14 cellular contexts compared by ENCODE assay signal in genomic region chr5:96692436-96692835, GRCh38. TPM values are rescaled to one million over a fixed set of nuclear protein-coding genes. Genes with fewer than 3 reads are reported as not detected.
DNase-seq lines count a peak whose midpoint lies in the region; ATAC-seq and TF ChIP-seq lines count a peak whose summit lies in the region.
"Had no signal": no experiment of that assay in that cellular context is flagged by ENCODE, and none has a peak within 500 bp of the region (broad histone marks: within the 10 kb centered on the region; RNA-seq: fewer than 3 reads in every experiment).

No MANE protein-coding gene starts in this region.

- peak; percentile 50 for ATAC-seq in IMR-90 (ENCODE audit: low read depth)
- ATAC-seq in mucosa of descending colon, result peak; percentile 60
- ATAC-seq in activated CD4-positive, CD25-positive, alpha-beta regulatory T cell treated with anti-CD3 and anti-CD28 coated beads, Interleukin-2, amount 50 U/mL, for 24 hours, result no peak

- POLR2A ChIA-PET in IMR-90 (lab: Charles Lee; ENCODE audit: unreplicated experiment), result no interaction called here

- peak; percentile 15 for DNase-seq in CD1c-positive myeloid dendritic cell (ENCODE audit: extremely low spot score)
- peak; percentile 72 for DNase-seq in IMR-90
- peak; percentile 21 for DNase-seq in dermis blood vessel endothelial cell
- no peak for DNase-seq in mucosa of descending colon
- DNase-seq in GM13976 (ENCODE audit: low spot score), result no peak
- no peak for DNase-seq in NK-92 treated with Interleukin-12 subunit alpha and Interleukin-12 subunit beta, amount 100 ng/mL, for 24 hours (lab: John Stamatoyannopoulos, UW)
- no peak for DNase-seq in NCI-H774 (lab: John Stamatoyannopoulos, UW)
- DNase-seq: CD4-positive, alpha-beta T cell; heart right ventricle; stimulated activated CD4-positive, alpha-beta T cell treated with anti-CD3 and anti-CD28 coated beads, Interleukin-2, amount 100 ng/mL, for 48 hours; stimulated activated naive CD4-positive, alpha-beta T cell; T1000 had no signal

- WGBS in IMR-90 (ENCODE audit: extremely low coverage in 2 of 2, insufficient read length in 1 of 2), 2 experiments, result 100% methylated on average over 2 of the region's 2 CpGs; no CpG with 5 or more reads in 1 of the 2 experiments

- peak overlapping the region; percentile 20 to 69; a peak in 3 of 4 replicates for H4K8ac ChIP-seq in IMR-90 (ENCODE audit: low read depth in 2 of 2, low read length in 2 of 2)

- H3K27ac ChIP-seq in IMR-90 (ENCODE audit: insufficient read depth, low read length), result peak overlapping the region; percentile 96; the same call in 1 of the 2 replicates
- H3K27ac ChIP-seq: coronary artery, heart right ventricle had no signal

- TF ChIP-seq CTCF in IMR-90 (conservative IDR thresholded peaks at IDR 0.05; ENCODE audit: low read depth, low read length) (no peak), mucosa of descending colon (IDR thresholded peaks at IDR 0.05) (no peak), GM13976 (IDR thresholded peaks at IDR 0.05; ENCODE audit: borderline replicate concordance, control extremely low read depth, extremely low read depth, insufficient read depth, missing control alignments) (no peak)

- H4K20me1 ChIP-seq in IMR-90 (ENCODE audit: insufficient read depth, low read length), result peaks cover 3% of the 10 kb centered on the region; the same call in 1 of the 2 replicates

- H3K23ac ChIP-seq in IMR-90 (ENCODE audit: low read depth, low read length), result no peak overlapping the region

- peak overlapping the region; percentile 98 for H3K18ac ChIP-seq in IMR-90 (ENCODE audit: low read depth, low read length)

- peak overlapping the region; percentile 15; the same call in 1 of the 2 replicates for H3K14ac ChIP-seq in IMR-90 (replicated peaks; ENCODE audit: low read depth, low read length)

- H3K4ac ChIP-seq in IMR-90 (ENCODE audit: low read depth, low read length), result peak overlapping the region; percentile 10; the same call in 1 of the 2 replicates

- peaks cover 20 to 42% of the 10 kb centered on the region in 2 experiments for H3K79me1 ChIP-seq in IMR-90 (ENCODE audit: low read depth in 1 of 2, low read length in 2 of 2)

- no peak for TF ChIP-seq RAD21 in IMR-90 (IDR thresholded peaks at IDR 0.05; ENCODE audit: low read length)

- H2BK120ac ChIP-seq in IMR-90 (ENCODE audit: low read depth, low read length), result no peak overlapping the region

- no peak overlapping the region for H4K91ac ChIP-seq in IMR-90 (ENCODE audit: insufficient read depth, low read depth, low read length)

- TF ChIP-seq POLR2A in IMR-90 (IDR thresholded peaks at IDR 0.05; ENCODE audit: low read depth, low read length), result no peak

- H2AK9ac ChIP-seq in IMR-90 (replicated peaks; ENCODE audit: low read depth, low read length, poor library complexity), result no peak overlapping the region

- no peak overlapping the region; the same call in 1 of the 2 replicates for H3K9ac ChIP-seq in IMR-90 (ENCODE audit: low read depth, low read length)

- H3K27me3 ChIP-seq in IMR-90 (ENCODE audit: control insufficient read depth, insufficient read depth, low read length), result no peaks in the 10 kb centered on the region
- H3K27me3 ChIP-seq: heart right ventricle had no signal

- H2AK5ac ChIP-seq in IMR-90 (ENCODE audit: low read depth, low read length), result peak overlapping the region; percentile 33; the same call in 1 of the 2 replicates

- peaks cover 8% of the 10 kb centered on the region for H3K9me1 ChIP-seq in IMR-90 (ENCODE audit: insufficient read depth, low read length)

- no peaks in the 10 kb centered on the region for H3K9me3 ChIP-seq in IMR-90 (ENCODE audit: control insufficient read depth, insufficient read depth, low read length)
- H3K9me3 ChIP-seq in mucosa of descending colon, result no peaks in the 10 kb centered on the region
- H3K9me3 ChIP-seq: heart right ventricle had no signal

- H3K4me3 ChIP-seq in IMR-90 (ENCODE audit: insufficient read depth, low read depth, low read length), result no peak overlapping the region
- H3K4me3 ChIP-seq in mucosa of descending colon, result no peak overlapping the region
- H3K4me3 ChIP-seq: coronary artery, heart right ventricle had no signal

- BruUV-seq in IMR-90 (replicated peaks; lab: Mats Ljungman, UMichigan), result no TSS peak

- peak overlapping the region; percentile 10; the same call in 1 of the 3 replicates for H2BK15ac ChIP-seq in IMR-90 (ENCODE audit: low read depth, low read length)

- peak overlapping the region; percentile 70 for H2BK5ac ChIP-seq in IMR-90 (ENCODE audit: low read depth, low read length, poor library complexity, severe bottlenecking)

- H3K4me1 ChIP-seq in IMR-90 (ENCODE audit: control insufficient read depth, insufficient read depth, low read length) (peaks cover 7% of the 10 kb centered on the region), mucosa of descending colon (ENCODE audit: low read depth) (no peaks in the 10 kb centered on the region)

- no peak overlapping the region for H3K56ac ChIP-seq in IMR-90 (ENCODE audit: extremely low read depth, insufficient read depth, low read length)

- H3K4me2 ChIP-seq in IMR-90 (ENCODE audit: low read depth, low read length), result peak overlapping the region; percentile 74; the same call in 1 of the 2 replicates

- in situ Hi-C loops in IMR-90 (cut with MboI; ENCODE audit: low sequenced_read_pairs), result no loop called here
- in situ Hi-C loops in GM13976 (cut with MboI; ENCODE audit: low sequenced_read_pairs, unreplicated experiment), result no loop called here

- CTCF ChIA-PET in IMR-90 (lab: Yijun Ruan, JAX), result no interaction called here

- H3K36me3 ChIP-seq in IMR-90 (ENCODE audit: control insufficient read depth, insufficient read depth, low read length) (peaks cover 6% of the 10 kb centered on the region), mucosa of descending colon (ENCODE audit: low read depth) (no peaks in the 10 kb centered on the region)

- no peak overlapping the region; the same call in 1 of the 2 replicates for H2BK20ac ChIP-seq in IMR-90 (ENCODE audit: low read depth, low read length)

- intact Hi-C loops in IMR-90 (cut with micrococcal nuclease), result no loop called here
- intact Hi-C loops in mucosa of descending colon (cut with DNase I, micrococcal nuclease), result no loop called here

- dilution Hi-C loops in IMR-90 (cut with HindIII; ENCODE audit: low sequenced_read_pairs, unreplicated experiment), result no loop called here

- peak overlapping the region; percentile 95 for H4K5ac ChIP-seq in IMR-90 (ENCODE audit: low read depth, low read length)

- no peak overlapping the region for H2AFZ ChIP-seq in IMR-90 (replicated peaks; ENCODE audit: low read length, poor library complexity)

TF ChIP-seq in IMR-90, 13 proteins besides CTCF, POLR2A, EP300 and RAD21:
- TF ChIP-seq RFX5 (IDR thresholded peaks at IDR 0.05; ENCODE audit: low read depth, low read length) (no peak), CEBPB (IDR thresholded peaks at IDR 0.05; ENCODE audit: low read depth, low read length) (peak; percentile 83), MAZ (IDR thresholded peaks at IDR 0.05; ENCODE audit: borderline replicate concordance, low read depth, low read length) (no peak), USF2 (IDR thresholded peaks at IDR 0.05; ENCODE audit: low read depth, low read length) (no peak), ELK1 (IDR thresholded peaks at IDR 0.05; ENCODE audit: borderline replicate concordance, low read depth, low read length) (no peak)

RNA-seq across cellular contexts. Expression of gene CAST, which starts 30.3 kb away (rescaled TPM):
- total RNA-seq in IMR-90 (2012; rRNA removed) (128 and 183 TPM in 2 replicates), dermis blood vessel endothelial cell (123 and 204 TPM in 2 replicates), mucosa of descending colon (100 to 1,000 TPM; 348 to 433 (median 372) TPM)
- 81.9 and 91.3 TPM in 2 replicates for polyA plus RNA-seq in IMR-90 (2012; rRNA removed)
- polyA plus RNA-seq in IMR-90 (2012; cell fraction: cytosol; rRNA removed), result 31.1 and 42.0 TPM in 2 replicates
- polyA plus RNA-seq in IMR-90 (2012; cell fraction: nucleus; rRNA removed; ENCODE audit: low replicate concordance), result 19.8 and 93.2 TPM in 2 replicates

Comparison
In these comparisons a context has a peak if more than half of its experiments do, and no peak if none do; other contexts are left out.
1. DNase-seq: peak in CD1c-positive myeloid dendritic cell (single experiment), IMR-90 (single experiment) and dermis blood vessel endothelial cell (single experiment); none in mucosa of descending colon (0 of 3), GM13976 (single experiment), NK-92 treated with Interleukin-12 subunit alpha and Interleukin-12 subunit beta, amount 100 ng/mL, for 24 hours (single experiment) and NCI-H774 (single experiment).
2. ATAC-seq: peak in IMR-90 (single experiment) and mucosa of descending colon (single experiment); none in activated CD4-positive, CD25-positive, alpha-beta regulatory T cell treated with anti-CD3 and anti-CD28 coated beads, Interleukin-2, amount 50 U/mL, for 24 hours (0 of 2).